ENCODE assay signal across 31 cellular contexts in the genomic region with DNA sequence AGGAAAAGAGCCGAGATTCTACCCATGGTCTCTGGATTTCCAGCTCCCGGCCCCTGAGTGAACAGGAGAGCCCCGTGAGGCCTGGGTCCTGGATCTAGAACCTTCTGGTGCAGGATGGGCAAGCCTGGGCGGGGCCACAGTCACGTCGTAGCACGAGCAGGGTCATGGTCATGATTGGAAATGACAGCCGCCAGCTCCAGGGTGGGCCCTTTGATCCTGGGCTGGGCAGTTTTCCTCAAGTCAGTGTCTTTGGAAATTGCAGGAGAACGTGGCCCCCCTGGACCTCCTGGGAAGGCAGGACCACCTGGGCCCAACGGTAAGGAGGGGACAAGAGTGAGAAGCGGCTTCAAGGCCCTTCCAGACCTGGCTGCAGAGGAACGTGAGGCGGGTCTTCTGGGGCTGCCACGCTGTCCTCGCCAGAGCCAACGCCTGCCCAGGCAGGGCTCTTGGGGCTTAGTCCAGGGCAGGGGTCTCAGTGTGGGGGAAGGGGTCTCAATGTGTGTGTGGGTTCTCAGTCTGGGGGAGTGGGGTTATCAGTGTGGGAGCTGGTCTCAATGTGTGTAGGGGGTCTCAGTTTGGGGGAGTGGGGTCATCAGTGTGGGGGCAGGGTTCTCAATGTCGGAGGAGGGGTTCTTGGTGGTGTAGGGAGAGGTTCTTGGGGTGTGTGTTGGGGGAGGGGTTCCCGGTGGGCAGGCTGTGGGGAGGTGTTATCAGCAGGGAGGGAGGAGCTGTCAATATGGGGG. TPM values are rescaled to one million over a fixed set of nuclear protein-coding genes. Genes with fewer than 3 reads are reported as not detected.
"Had no signal": no experiment of that assay in that cellular context is flagged by ENCODE, and none has a peak within 500 bp of the region (broad histone marks: within the 10 kb centered on the region; RNA-seq: fewer than 3 reads in every experiment).

No MANE protein-coding gene starts in this region.

- H3K4me2 ChIP-seq: hepatocyte had no signal

- H2AFZ ChIP-seq: hepatocyte had no signal

- ATAC-seq: left cardiac atrium; left lobe of liver; left ventricle myocardium superior; natural killer cell; pancreas; right cardiac atrium; stimulated activated effector memory CD8-positive, alpha-beta T cell treated with anti-CD3 and anti-CD28 coated beads, Interleukin-12 subunit alpha, Interleukin-12 subunit beta, amount 100 ng/mL, for 72 hours; upper lobe of right lung had no signal

- H3K36me3 ChIP-seq: pancreas, prostate gland, sigmoid colon, spleen, suprapubic skin, thoracic aorta, tibial artery, upper lobe of right lung had no signal

- H3K27me3 ChIP-seq: hepatocyte, pancreas, upper lobe of right lung had no signal

- H3K4me3 ChIP-seq: hepatocyte, lung, pancreas, prostate gland, sigmoid colon, spleen, suprapubic skin, thoracic aorta, tibial artery, upper lobe of right lung had no signal

- H3K4me1 ChIP-seq: pancreas, prostate gland, sigmoid colon, suprapubic skin, tibial artery, upper lobe of right lung had no signal

- H3K9me3 ChIP-seq: pancreas, prostate gland, sigmoid colon, spleen, suprapubic skin, thoracic aorta, tibial artery, upper lobe of right lung had no signal

- H3K27ac ChIP-seq: hepatocyte, pancreas, prostate gland, sigmoid colon, spleen, suprapubic skin, thoracic aorta, tibial artery, upper lobe of right lung had no signal

- DNase-seq: islet precursor cell; kidney glomerular epithelial cell; left cardiac atrium; left ventricle myocardium superior; mesendoderm; naive B cell; natural killer cell; nephron progenitor cell; nucleus accumbens; posterior cingulate gyrus; retina; right cardiac atrium; sigmoid colon; small intestine; spleen; stimulated activated CD4-positive, alpha-beta T cell treated with anti-CD3 and anti-CD28 coated beads, Interleukin-4, amount 100 ng/mL, for 24 hours; stimulated activated naive CD4-positive, alpha-beta T cell; trophoblast cell; upper lobe of right lung had no signal

RNA-seq across cellular contexts. Expression of gene FCN2, which starts 2.6 kb away (rescaled TPM):
- total RNA-seq: hepatocyte, left ventricle myocardium superior, lung, mesothelial cell of epicardium, mononuclear cell, natural killer cell, osteoblast, right cardiac atrium, sigmoid colon, thoracic aorta, upper lobe of right lung had no signal
- polyA plus RNA-seq: hepatocyte, small intestine had no signal

RNA-seq across cellular contexts. Expression of gene FCN1, which starts 34.5 kb away (rescaled TPM):
- total RNA-seq: hepatocyte, mesothelial cell of epicardium, osteoblast had no signal
- polyA plus RNA-seq: hepatocyte had no signal
